22 cellular contexts compared by ENCODE assay signal in genomic region chr2:25585189-25585588, GRCh38.
A peak's percentile ranks its signal among the peaks of the same experiment; 100 is the strongest.
DNase-seq lines count a peak whose midpoint lies in the region; ATAC-seq lines count a peak whose summit lies in the region.
"Had no signal": no experiment of that assay in that cellular context is flagged by ENCODE, and none has a peak within 500 bp of the region (broad histone marks: within the 10 kb centered on the region; RNA-seq: fewer than 3 reads in every experiment).

No MANE protein-coding gene starts in this region.

- H3K27ac ChIP-seq in cingulate gyrus (ENCODE audit: low read depth, low read length) = peak overlapping the region; percentile 63
- H3K27ac ChIP-seq: C4-2B, Peyer's patch had no signal

- ATAC-seq in HG03469 (IDR thresholded peaks at IDR 0.05; ENCODE audit: unreplicated experiment) (no peak), HG02798 (IDR thresholded peaks at IDR 0.05; ENCODE audit: poor library complexity, unreplicated experiment) (no peak)
- ATAC-seq: HCT116 had no signal

- DNase-seq in LHCN-M2 (ENCODE audit: low read depth) = peak; percentile 28
- DNase-seq in left kidney (ENCODE audit: low read depth, low spot score) = peak; percentile 33
- no peak for DNase-seq in AG20443 (ENCODE audit: low spot score)
- DNase-seq in epidermal melanocyte (ENCODE audit: insufficient read length, low spot score) = no peak
- DNase-seq: AML-193; Calu3; CD8-positive, alpha-beta memory T cell; DMS153; GOT3; KG1; NCI-H1092 treated with DMSO at 0.1 percent for 48 hours; NCI-H146; NCI-H2029; NCI-H2227 treated with DMSO at 0.1 percent for 48 hours; NCI-H510A; NCI-H748 treated with DMSO at 0.1 percent for 48 hours; Peyer's patch had no signal

Comparison
In these comparisons a context has a peak if more than half of its experiments do, and no peak if none do; other contexts are left out.
1. DNase-seq: peak in LHCN-M2 (single experiment) and left kidney (single experiment); none in AG20443 (single experiment) and epidermal melanocyte (single experiment).